In genomic region chr4:76909711-76910110, GRCh38 we compare ENCODE assay signal across 39 cellular contexts. TPM values are rescaled to one million over a fixed set of nuclear protein-coding genes. Genes with fewer than 3 reads are reported as not detected.
"Had no signal": no experiment of that assay in that cellular context is flagged by ENCODE, and none has a peak within 500 bp of the region (broad histone marks: within the 10 kb centered on the region; RNA-seq: fewer than 3 reads in every experiment).

No MANE protein-coding gene starts in this region.

- H3K4me3 Mint-ChIP-seq: activated naive CD4-positive, alpha-beta T cell treated with anti-CD3 and anti-CD28 coated beads for 36 hours; activated naive CD4-positive, alpha-beta T cell treated with anti-CD3 and anti-CD28 coated beads, Interleukin-2, amount 10 ng/mL, durations not matched to agents 7 days and 5 days; activated naive CD4-positive, alpha-beta T cell treated with anti-CD3 and anti-CD28 coated beads, Interleukin-2, amount 50 U/mL, for 24 hours; activated naive CD8-positive, alpha-beta T cell; activated naive CD8-positive, alpha-beta T cell treated with anti-CD3 and anti-CD28 coated beads for 36 hours; activated naive CD8-positive, alpha-beta T cell treated with anti-CD3 and anti-CD28 coated beads, Interleukin-2, amount 10 ng/mL, durations not matched to agents 7 days and 5 days; activated naive CD8-positive, alpha-beta T cell treated with anti-CD3 and anti-CD28 coated beads, Interleukin-2, amount 50 U/mL, for 24 hours; activated T-cell treated with anti-CD3 and anti-CD28 coated beads, Interleukin-2, amount 50 U/mL, for 24 hours; activated T-cell treated with anti-CD3 and anti-CD28 coated beads, Interleukin-2, amount 50 U/mL, for 4 hours; activated T-cell treated with anti-CD3 and anti-CD28 coated beads, Interleukin-2, amount 50 U/mL, for 72 hours; activated T-helper 1 cell treated with anti-CD3 and anti-CD28 coated beads, Interleukin-12 subunit alpha, Interleukin-12 subunit beta, Interleukin-2, Interleukin-4 antibody, amounts not matched to agents 30 ng/mL and 10 ng/mL and 1 ng/mL, durations not matched to agents 14 hours and 24 hours and 36 hours; activated T-helper 17 cell treated with anti-CD3 and anti-CD28 coated beads, Interleukin-2, amount 50 U/mL, for 72 hours; brain; central memory CD8-positive, alpha-beta T cell had no signal

- H3K27ac ChIP-seq: adrenal gland, ascending aorta, body of pancreas, brain microvascular endothelial cell, breast epithelium, cardiac muscle cell had no signal

- H3K27me3 Mint-ChIP-seq: activated naive CD4-positive, alpha-beta T cell treated with anti-CD3 and anti-CD28 coated beads, Interleukin-2, amount 50 U/mL, for 24 hours; activated naive CD8-positive, alpha-beta T cell treated with anti-CD3 and anti-CD28 coated beads for 36 hours; activated naive CD8-positive, alpha-beta T cell treated with anti-CD3 and anti-CD28 coated beads, Interleukin-2, amount 50 U/mL, for 24 hours had no signal

- H3K27ac Mint-ChIP-seq: activated naive CD4-positive, alpha-beta T cell treated with anti-CD3 and anti-CD28 coated beads for 36 hours; activated naive CD4-positive, alpha-beta T cell treated with anti-CD3 and anti-CD28 coated beads, Interleukin-2, amount 10 ng/mL, durations not matched to agents 7 days and 5 days; activated naive CD4-positive, alpha-beta T cell treated with anti-CD3 and anti-CD28 coated beads, Interleukin-2, amount 50 U/mL, for 24 hours; activated naive CD4-positive, alpha-beta T cell treated with anti-CD3 and anti-CD28 coated beads, Interleukin-2, amount 50 U/mL, for 72 hours; activated naive CD8-positive, alpha-beta T cell; activated naive CD8-positive, alpha-beta T cell treated with anti-CD3 and anti-CD28 coated beads for 36 hours; activated naive CD8-positive, alpha-beta T cell treated with anti-CD3 and anti-CD28 coated beads, Interleukin-2, amount 10 ng/mL, durations not matched to agents 7 days and 5 days; activated naive CD8-positive, alpha-beta T cell treated with anti-CD3 and anti-CD28 coated beads, Interleukin-2, amount 50 U/mL, for 24 hours; activated T-cell treated with anti-CD3 and anti-CD28 coated beads, Interleukin-2, amount 50 U/mL, for 24 hours; activated T-cell treated with anti-CD3 and anti-CD28 coated beads, Interleukin-2, amount 50 U/mL, for 72 hours; activated T-helper 1 cell treated with anti-CD3 and anti-CD28 coated beads, Interleukin-12 subunit alpha, Interleukin-12 subunit beta, Interleukin-2, Interleukin-4 antibody, amounts not matched to agents 30 ng/mL and 10 ng/mL and 1 ng/mL, durations not matched to agents 14 hours and 24 hours and 36 hours; activated T-helper 17 cell treated with anti-CD3 and anti-CD28 coated beads, Interleukin-2, amount 50 U/mL, for 72 hours; activated T-helper 2 cell treated with anti-CD3 and anti-CD28 coated beads, Interferon-gamma antibody, Interleukin-2, Interleukin-4, amounts not matched to agents 10 μg/mL and 5 μg/mL and 100 μg/mL, durations not matched to agents 14 hours and 24 hours and 36 hours; brain had no signal

- DNase-seq: activated effector memory CD4-positive, alpha-beta T cell treated with anti-CD3 and anti-CD28 coated beads, Interleukin-2, amount 50 U/mL, for 16 hours; activated effector memory CD4-positive, alpha-beta T cell treated with Interleukin-2 at 50 U/mL for 16 hours; activated gamma-delta T cell; activated gamma-delta T cell treated with Interleukin-2 at 50 U/mL for 16 hours; activated naive CD4-positive, alpha-beta T cell; activated naive CD4-positive, alpha-beta T cell treated with anti-CD3 and anti-CD28 coated beads for 36 hours; activated naive CD4-positive, alpha-beta T cell treated with anti-CD3 and anti-CD28 coated beads, Interleukin-2, amount 10 ng/mL, durations not matched to agents 7 days and 5 days; activated naive CD4-positive, alpha-beta T cell treated with anti-CD3 and anti-CD28 coated beads, Interleukin-2, amount 50 U/mL, for 16 hours; activated naive CD4-positive, alpha-beta T cell treated with Interleukin-2 at 50 U/mL for 16 hours; activated naive CD8-positive, alpha-beta T cell treated with anti-CD3 and anti-CD28 coated beads for 36 hours; activated naive CD8-positive, alpha-beta T cell treated with anti-CD3 and anti-CD28 coated beads, Interleukin-2, amount 10 ng/mL, durations not matched to agents 7 days and 5 days; activated naive CD8-positive, alpha-beta T cell treated with anti-CD3 and anti-CD28 coated beads, Interleukin-2, amount 50 U/mL, for 24 hours; activated T-cell treated with anti-CD3 and anti-CD28 coated beads, Interleukin-2, amount 50 U/mL, for 1 hour; activated T-cell treated with anti-CD3 and anti-CD28 coated beads, Interleukin-2, amount 50 U/mL, for 24 hours; activated T-cell treated with anti-CD3 and anti-CD28 coated beads, Interleukin-2, amount 50 U/mL, for 4 hours; activated T-cell treated with anti-CD3 and anti-CD28 coated beads, Interleukin-2, amount 50 U/mL, for 48 hours; activated T-cell treated with anti-CD3 and anti-CD28 coated beads, Interleukin-2, amount 50 U/mL, for 72 hours; adrenal gland; amniotic stem cell; amygdala; anterior cingulate cortex; aorta; body of pancreas; brain microvascular endothelial cell; caudate nucleus; central memory CD4-positive, alpha-beta T cell; cerebellar nuclear complex had no signal

- H3K4me1 Mint-ChIP-seq: activated naive CD4-positive, alpha-beta T cell treated with anti-CD3 and anti-CD28 coated beads, Interleukin-2, amount 10 ng/mL, durations not matched to agents 7 days and 5 days; activated naive CD4-positive, alpha-beta T cell treated with anti-CD3 and anti-CD28 coated beads, Interleukin-2, amount 50 U/mL, for 24 hours; activated naive CD8-positive, alpha-beta T cell treated with anti-CD3 and anti-CD28 coated beads for 36 hours; activated naive CD8-positive, alpha-beta T cell treated with anti-CD3 and anti-CD28 coated beads, Interleukin-2, amount 10 ng/mL, durations not matched to agents 7 days and 5 days; activated naive CD8-positive, alpha-beta T cell treated with anti-CD3 and anti-CD28 coated beads, Interleukin-2, amount 50 U/mL, for 24 hours; activated T-helper 17 cell treated with anti-CD3 and anti-CD28 coated beads, Interleukin-2, amount 50 U/mL, for 72 hours; brain; central memory CD8-positive, alpha-beta T cell had no signal

- FAIRE-seq: astrocyte had no signal

- H3K27me3 ChIP-seq: adrenal gland, ascending aorta, body of pancreas, brain microvascular endothelial cell, breast epithelium, cardiac muscle cell had no signal

- H3K9me3 Mint-ChIP-seq: activated naive CD4-positive, alpha-beta T cell treated with anti-CD3 and anti-CD28 coated beads for 36 hours; activated naive CD4-positive, alpha-beta T cell treated with anti-CD3 and anti-CD28 coated beads, Interleukin-2, amount 10 ng/mL, durations not matched to agents 7 days and 5 days; activated naive CD4-positive, alpha-beta T cell treated with anti-CD3 and anti-CD28 coated beads, Interleukin-2, amount 50 U/mL, for 24 hours; activated T-cell treated with anti-CD3 and anti-CD28 coated beads, Interleukin-2, amount 50 U/mL, for 24 hours; activated T-helper 1 cell treated with anti-CD3 and anti-CD28 coated beads, Interleukin-12 subunit alpha, Interleukin-12 subunit beta, Interleukin-2, Interleukin-4 antibody, amounts not matched to agents 30 ng/mL and 10 ng/mL and 1 ng/mL, durations not matched to agents 14 hours and 24 hours and 36 hours; activated T-helper 17 cell treated with anti-CD3 and anti-CD28 coated beads, Interleukin-2, amount 50 U/mL, for 72 hours; activated T-helper 2 cell treated with anti-CD3 and anti-CD28 coated beads, Interferon-gamma antibody, Interleukin-2, Interleukin-4, amounts not matched to agents 10 μg/mL and 5 μg/mL and 100 μg/mL, durations not matched to agents 14 hours and 24 hours and 36 hours; central memory CD8-positive, alpha-beta T cell had no signal

- H3K4me3 ChIP-seq: adrenal gland, ascending aorta, body of pancreas, breast epithelium, cardiac muscle cell had no signal

- H3K36me3 ChIP-seq: adrenal gland, ascending aorta, brain microvascular endothelial cell, breast epithelium, cardiac muscle cell had no signal

- H3K36me3 Mint-ChIP-seq: activated naive CD4-positive, alpha-beta T cell treated with anti-CD3 and anti-CD28 coated beads, Interleukin-2, amount 10 ng/mL, durations not matched to agents 7 days and 5 days; activated naive CD4-positive, alpha-beta T cell treated with anti-CD3 and anti-CD28 coated beads, Interleukin-2, amount 50 U/mL, for 24 hours; activated naive CD8-positive, alpha-beta T cell treated with anti-CD3 and anti-CD28 coated beads for 36 hours; activated naive CD8-positive, alpha-beta T cell treated with anti-CD3 and anti-CD28 coated beads, Interleukin-2, amount 10 ng/mL, durations not matched to agents 7 days and 5 days had no signal

- H3K4me1 ChIP-seq: adrenal gland, ascending aorta, body of pancreas, breast epithelium had no signal

- H3K9me3 ChIP-seq: adrenal gland, ascending aorta, body of pancreas, breast epithelium had no signal

RNA-seq across cellular contexts. Expression of gene SOWAHB, which starts 11.8 kb away (rescaled TPM):
- total RNA-seq: activated naive CD4-positive, alpha-beta T cell treated with anti-CD3 and anti-CD28 coated beads for 36 hours; activated naive CD4-positive, alpha-beta T cell treated with anti-CD3 and anti-CD28 coated beads, Interleukin-2, amount 50 U/mL, for 72 hours; activated T-cell treated with anti-CD3 and anti-CD28 coated beads, Interleukin-2, amount 50 U/mL, for 72 hours; activated T-helper 1 cell treated with anti-CD3 and anti-CD28 coated beads, Interleukin-12 subunit alpha, Interleukin-12 subunit beta, Interleukin-2, Interleukin-4 antibody, amounts not matched to agents 30 ng/mL and 10 ng/mL and 1 ng/mL, durations not matched to agents 14 hours and 24 hours and 36 hours; activated T-helper 17 cell treated with anti-CD3 and anti-CD28 coated beads, Interleukin-2, amount 50 U/mL, for 72 hours; activated T-helper 2 cell treated with anti-CD3 and anti-CD28 coated beads, Interferon-gamma antibody, Interleukin-2, Interleukin-4, amounts not matched to agents 10 μg/mL and 5 μg/mL and 100 μg/mL, durations not matched to agents 14 hours and 24 hours and 36 hours had no signal
